ENCODE assay signal across 16 cellular contexts in genomic region chr1:226872455-226872854, GRCh38. TPM values are rescaled to one million over a fixed set of nuclear protein-coding genes. Genes with fewer than 3 reads are reported as not detected.
A peak's percentile ranks its signal among the peaks of the same experiment; 100 is the strongest.
DNase-seq lines count a peak whose midpoint lies in the region; ATAC-seq and TF ChIP-seq lines count a peak whose summit lies in the region.
"Had no signal": no experiment of that assay in that cellular context is flagged by ENCODE, and none has a peak within 500 bp of the region (broad histone marks: within the 10 kb centered on the region; RNA-seq: fewer than 3 reads in every experiment).

No MANE protein-coding gene starts in this region.

- H2AFZ ChIP-seq in PC-9: no peak overlapping the region
- H2AFZ ChIP-seq: GM23248 had no signal

- ATAC-seq in HG03025 (IDR thresholded peaks at IDR 0.05; ENCODE audit: low FRiP score, unreplicated experiment) (no peak), GM21367 (IDR thresholded peaks at IDR 0.05; ENCODE audit: unreplicated experiment) (no peak)
- ATAC-seq: effector memory CD8-positive, alpha-beta T cell had no signal

- peak overlapping the region; percentile 90 for H3K4me3 Mint-ChIP-seq in neural crest cell

- TF ChIP-seq EP300 in transverse colon (IDR thresholded peaks at IDR 0.05; ENCODE audit: low read depth): no peak

- H3K9me3 ChIP-seq in PC-9 (ENCODE audit: insufficient read depth, low read depth) (no peaks in the 10 kb centered on the region), endocrine pancreas (ENCODE audit: control insufficient read depth, low read length) (no peaks in the 10 kb centered on the region), transverse colon (no peaks in the 10 kb centered on the region)

- H3K79me2 ChIP-seq in PC-9 (ENCODE audit: low read depth): peaks cover 35% of the 10 kb centered on the region

- H3K9me2 ChIP-seq in PC-9 (ENCODE audit: insufficient read depth): no peaks in the 10 kb centered on the region

- peak overlapping the region; percentile 83; the same call in 1 of the 2 replicates for H3K4me3 ChIP-seq in PC-9
- H3K4me3 ChIP-seq in endocrine pancreas (ENCODE audit: control insufficient read depth, insufficient read depth, low read length): peak overlapping the region; percentile 82
- no peak overlapping the region for H3K4me3 ChIP-seq in transverse colon
- H3K4me3 ChIP-seq: GM23248, smooth muscle cell had no signal

- H3K4me2 ChIP-seq in PC-9: peak overlapping the region; percentile 91
- H3K4me2 ChIP-seq: smooth muscle cell had no signal

- H3K27me3 ChIP-seq in PC-9 (ENCODE audit: insufficient read depth, low read depth) (no peaks in the 10 kb centered on the region), endocrine pancreas (ENCODE audit: control insufficient read depth, insufficient read depth, low read length) (no peaks in the 10 kb centered on the region), transverse colon (no peaks in the 10 kb centered on the region)

- H3K27ac ChIP-seq in PC-9 (no peak overlapping the region), transverse colon (no peak overlapping the region)
- H3K27ac ChIP-seq: GM23248, HL-60 had no signal

- DNase-seq in EH (ENCODE audit: low read depth) (peak; percentile 27), PC-9 (no peak), neural crest cell (ENCODE audit: low read depth, low spot score) (no peak), transverse colon (no peak), epidermal melanocyte (ENCODE audit: insufficient read length, low spot score) (no peak)
- DNase-seq: CD4-positive, CD25-positive, alpha-beta regulatory T cell; effector memory CD8-positive, alpha-beta T cell; GDM1; glutamatergic neuron; GM23248; nephron progenitor cell had no signal

- no peak overlapping the region for H3K9ac ChIP-seq in endocrine pancreas (ENCODE audit: control insufficient read depth, insufficient read depth, low read length)
- H3K9ac ChIP-seq: GM23248 had no signal

- intact Hi-C loops in PC-9 (cut with micrococcal nuclease; ENCODE audit: unreplicated experiment) (no loop called here), transverse colon (cut with DNase I; ENCODE audit: low total_unique reads) (no loop called here)

- CTCF ChIA-PET in PC-9 (lab: Charles Lee): no interaction called here

- 0 out of 2 replicates have a peak, but pooled peaks cover 2% of the 10 kb centered on the region for H3K36me3 ChIP-seq in PC-9 (ENCODE audit: low read depth)
- H3K36me3 ChIP-seq in endocrine pancreas (ENCODE audit: control insufficient read depth, insufficient read depth, low read length): no peaks in the 10 kb centered on the region
- no peaks in the 10 kb centered on the region for H3K36me3 ChIP-seq in transverse colon

- H3K27ac Mint-ChIP-seq in neural crest cell (ENCODE audit: unreplicated experiment): no peak overlapping the region
- H3K27ac Mint-ChIP-seq: CD4-positive, CD25-positive, alpha-beta regulatory T cell; effector memory CD8-positive, alpha-beta T cell; nephron progenitor cell had no signal

- peaks cover 3% of the 10 kb centered on the region for H3K36me3 Mint-ChIP-seq in neural crest cell (ENCODE audit: low read depth)
- H3K36me3 Mint-ChIP-seq: CD4-positive, CD25-positive, alpha-beta regulatory T cell had no signal

- H3K4me1 ChIP-seq in PC-9 (replicated peaks; ENCODE audit: insufficient read depth) (peaks cover 61% of the 10 kb centered on the region), endocrine pancreas (ENCODE audit: control insufficient read depth, insufficient read depth, low read length) (no peaks in the 10 kb centered on the region), transverse colon (peaks cover 6 to 28% (median 16%) of the 10 kb centered on the region in 4 donors)

- 53 to 74% methylated on average over 4 to 7 of the region's 7 CpGs for WGBS in transverse colon (ENCODE audit: low coverage in 1 of 2), 2 donors

- no peaks in the 10 kb centered on the region for H3K9me3 Mint-ChIP-seq in neural crest cell
- H3K9me3 Mint-ChIP-seq: effector memory CD8-positive, alpha-beta T cell had no signal

- no TSS peak for BruUV-seq in PC-9 (replicated peaks; lab: Mats Ljungman, UMichigan)

- peaks cover 21% of the 10 kb centered on the region for H3K4me1 Mint-ChIP-seq in neural crest cell

- TF ChIP-seq CTCF in PC-9 (conservative IDR thresholded peaks at IDR 0.05): no peak
- no peak for TF ChIP-seq CTCF in neural crest cell (conservative IDR thresholded peaks at IDR 0.05)
- no peak for TF ChIP-seq CTCF in transverse colon (IDR thresholded peaks at IDR 0.05)

- peaks cover 6% of the 10 kb centered on the region for H3K27me3 Mint-ChIP-seq in neural crest cell (ENCODE audit: low read depth)

- POLR2A ChIA-PET in PC-9 (lab: Charles Lee; ENCODE audit: unreplicated experiment): no interaction called here

- in situ Hi-C loops in transverse colon (cut with MboI; ENCODE audit: low pct_ligation_motif_present in 1 of 4, low pct_unique_long_range_greater_than_20kb in 1 of 4, low sequenced_read_pairs in 3 of 4): no loop called here

- H3F3A ChIP-seq in PC-9 (ENCODE audit: insufficient read depth, low read depth): peaks cover 22% of the 10 kb centered on the region; the same call in 1 of the 2 replicates

- H4K20me1 ChIP-seq in PC-9 (ENCODE audit: insufficient read depth): no peaks in the 10 kb centered on the region

- TF ChIP-seq POLR2A in transverse colon (IDR thresholded peaks at IDR 0.05): no peak

RNA-seq across cellular contexts. Expression of gene PSEN2, which starts 2.0 kb away (rescaled TPM):
- total RNA-seq in PC-9 (2021) (14.8 and 17.0 TPM in 2 replicates), neural crest cell (20.1 and 20.4 TPM in 2 replicates), transverse colon (10 to 100 TPM; 24.6 to 47.5 (median 35.6) TPM)

Comparison
In these comparisons a context has a peak if more than half of its experiments do, and no peak if none do; other contexts are left out.
1. H3K4me3 ChIP-seq: peak in PC-9 (single experiment) and endocrine pancreas (single experiment); none in transverse colon (0 of 4).